ENCODE assay signal across 13 cellular contexts in genomic region chr11:112525270-112525669, GRCh38.
DNase-seq lines count a peak whose midpoint lies in the region; ATAC-seq and TF ChIP-seq lines count a peak whose summit lies in the region.
"Had no signal": no experiment of that assay in that cellular context is flagged by ENCODE, and none has a peak within 500 bp of the region (broad histone marks: within the 10 kb centered on the region; RNA-seq: fewer than 3 reads in every experiment).

No MANE protein-coding gene starts in this region.

- H3K36me3 ChIP-seq in MG63: no peaks in the 10 kb centered on the region
- no peaks in the 10 kb centered on the region for H3K36me3 ChIP-seq in mucosa of rectum (ENCODE audit: control insufficient read depth in 2 of 2, insufficient read depth in 2 of 2, low read length in 2 of 2)
- H3K36me3 ChIP-seq: Peyer's patch had no signal

- DNase-seq in AG20443 (ENCODE audit: low spot score): peak; percentile 34
- peak; percentile 63 for DNase-seq in MG63
- peak; percentile 8 for DNase-seq in fibroblast of mammary gland (ENCODE audit: low read depth)
- DNase-seq in COLO829 (ENCODE audit: low spot score): no peak
- DNase-seq in NCI-H526 treated with DMSO at 0.1 percent for 48 hours (lab: John Stamatoyannopoulos, UW): no peak
- DNase-seq: activated naive CD4-positive, alpha-beta T cell; effector memory CD4-positive, alpha-beta T cell; kidney glomerular epithelial cell had no signal

- ATAC-seq in GM21390 (IDR thresholded peaks at IDR 0.05; ENCODE audit: unreplicated experiment) (no peak), GM19397 (IDR thresholded peaks at IDR 0.05; ENCODE audit: unreplicated experiment) (no peak)

- TF ChIP-seq CTCF in fibroblast of mammary gland (conservative IDR thresholded peaks at IDR 0.05; ENCODE audit: control insufficient read depth, insufficient read depth, low read depth, low read length): no peak

- 0 out of 2 replicates have a peak, but pooled peaks cover 4% of the 10 kb centered on the region for H3K9me3 ChIP-seq in MG63
- no peaks in the 10 kb centered on the region for H3K9me3 ChIP-seq in mucosa of rectum (ENCODE audit: control insufficient read depth in 2 of 2, low read length in 2 of 2)
- H3K9me3 ChIP-seq: Peyer's patch had no signal

- no peak overlapping the region for H3K9ac ChIP-seq in mucosa of rectum (ENCODE audit: low read depth in 1 of 2, low read length in 2 of 2)

- H3K4me3 ChIP-seq in MG63 (no peak overlapping the region), fibroblast of mammary gland (ENCODE audit: control insufficient read depth, low read depth, low read length) (no peak overlapping the region), mucosa of rectum (ENCODE audit: low read length in 2 of 2) (no peak overlapping the region)
- H3K4me3 ChIP-seq: Peyer's patch, skin epidermis had no signal

- H3K27me3 ChIP-seq in MG63 (no peaks in the 10 kb centered on the region), mucosa of rectum (ENCODE audit: control insufficient read depth in 2 of 2, insufficient read depth in 2 of 2, low read length in 2 of 2) (no peaks in the 10 kb centered on the region)
- H3K27me3 ChIP-seq: Peyer's patch had no signal

- no peaks in the 10 kb centered on the region for H3K4me1 ChIP-seq in mucosa of rectum (ENCODE audit: control insufficient read depth in 2 of 2, insufficient read depth in 2 of 2, low read length in 2 of 2)

- H3K27ac ChIP-seq in mucosa of rectum (ENCODE audit: low read depth in 2 of 2, low read length in 2 of 2): peak overlapping the region; percentile 4 to 6

Comparison
In these comparisons a context has a peak if more than half of its experiments do, and no peak if none do; other contexts are left out.
1. DNase-seq: peak in AG20443 (single experiment), MG63 (single experiment) and fibroblast of mammary gland (single experiment); none in COLO829 (single experiment) and NCI-H526 treated with DMSO at 0.1 percent for 48 hours (single experiment).